Comparison of ENCODE assay signal across 7 cellular contexts in genomic region chr14:105019861-105020814, GRCh38. TPM values are rescaled to one million over a fixed set of nuclear protein-coding genes. Genes with fewer than 3 reads are reported as not detected.
DNase-seq lines count a peak whose midpoint lies in the region; ATAC-seq and TF ChIP-seq lines count a peak whose summit lies in the region.

No MANE protein-coding gene starts in this region.

- peak overlapping the region; percentile 46 for H2AFZ ChIP-seq in PC-9

- H3K9me3 ChIP-seq in PC-9 (ENCODE audit: insufficient read depth, low read depth) (no peaks in the 10 kb centered on the region), iPS DF 6.9 (ENCODE audit: control insufficient read depth, insufficient read depth, low read length) (no peaks in the 10 kb centered on the region)

- peak overlapping the region; percentile 89 for H3K4me2 ChIP-seq in PC-9

- BruUV-seq in PC-9 (replicated peaks; lab: Mats Ljungman, UMichigan) = TSS peak; percentile 51

- POLR2A ChIA-PET in PC-9 (lab: Charles Lee; ENCODE audit: unreplicated experiment) = interaction anchor here (0.6 to 0.8 kb wide), 2 partner anchors 25 to 37 kb away, joined by 4 to 10 read pairs; no protein-coding TSS in a partner anchor

- H3K27me3 ChIP-seq in PC-9 (ENCODE audit: insufficient read depth, low read depth) (no peaks in the 10 kb centered on the region), iPS DF 6.9 (ENCODE audit: control insufficient read depth, insufficient read depth, low read length) (no peaks in the 10 kb centered on the region)

- intact Hi-C loops in PC-9 (cut with micrococcal nuclease; ENCODE audit: unreplicated experiment) = loop anchor here (2.0 kb wide), 1 partner anchor 47 kb away; no protein-coding TSS in a partner anchor

- TF ChIP-seq CTCF in PC-9 (conservative IDR thresholded peaks at IDR 0.05) = no peak

- H3K79me2 ChIP-seq in PC-9 (ENCODE audit: low read depth) = peaks cover 72% of the 10 kb centered on the region

- WGBS in iPS DF 6.9 (ENCODE audit: insufficient coverage, insufficient read length) = no CpG with 5 or more reads among the region's 75 CpGs

- DNase-seq in PC-9 (no peak), iPS DF 6.9 (ENCODE audit: low read depth, low spot score) (no peak), NCI-H510A (lab: John Stamatoyannopoulos, UW) (no peak)
- peak; percentile 69 for DNase-seq in activated naive CD4-positive, alpha-beta T cell treated with Interleukin-2 at 50 U/mL for 16 hours
- DNase-seq in stimulated activated CD4-positive, alpha-beta T cell treated with anti-CD3 and anti-CD28 coated beads, Interleukin-12 subunit alpha, Interleukin-12 subunit beta, amount 100 ng/mL, for 24 hours (ENCODE audit: low read depth in 2 of 2) = peak; percentile 29 to 43

- peaks cover 8% of the 10 kb centered on the region; the same call in 1 of the 2 replicates for H3K36me3 ChIP-seq in PC-9 (ENCODE audit: low read depth)
- H3K36me3 ChIP-seq in iPS DF 6.9 (ENCODE audit: control insufficient read depth, insufficient read depth, low read length) = no peaks in the 10 kb centered on the region

- peaks cover 58% of the 10 kb centered on the region for H3F3A ChIP-seq in PC-9 (ENCODE audit: insufficient read depth, low read depth)

- ATAC-seq in GM18858 (IDR thresholded peaks at IDR 0.05; ENCODE audit: unreplicated experiment) = peak; percentile 18
- ATAC-seq in HG02798 (IDR thresholded peaks at IDR 0.05; ENCODE audit: poor library complexity, unreplicated experiment) = peak; percentile 21

- peaks cover 71% of the 10 kb centered on the region for H3K4me1 ChIP-seq in PC-9 (replicated peaks; ENCODE audit: insufficient read depth)
- no peaks in the 10 kb centered on the region; the same call in 1 of the 2 replicates for H3K4me1 ChIP-seq in iPS DF 6.9 (ENCODE audit: control insufficient read depth, insufficient read depth, low read length)

- H3K9me2 ChIP-seq in PC-9 (ENCODE audit: insufficient read depth) = no peaks in the 10 kb centered on the region

- H3K4me3 ChIP-seq in PC-9 (peak overlapping the region; percentile 82), iPS DF 6.9 (ENCODE audit: low read length) (peak overlapping the region; percentile 98)

- H3K27ac ChIP-seq in PC-9 = peak overlapping the region; percentile 62
- no peak overlapping the region for H3K27ac ChIP-seq in iPS DF 6.9 (ENCODE audit: low read length)

- H4K20me1 ChIP-seq in PC-9 (ENCODE audit: insufficient read depth) = peaks cover 29% of the 10 kb centered on the region

- CTCF ChIA-PET in PC-9 (lab: Charles Lee) = no interaction called here

RNA-seq across cellular contexts. Expression of gene CDCA4, which starts 0.7 kb away (rescaled TPM):
- total RNA-seq in PC-9 (2021) = 24.9 and 27.7 TPM in 2 replicates

RNA-seq across cellular contexts. Expression of gene CLBA1, which starts 34.5 kb away (rescaled TPM):
- 12.5 and 12.6 TPM in 2 replicates for total RNA-seq in PC-9 (2021)

RNA-seq across cellular contexts. Expression of gene AHNAK2, which starts 42.0 kb away (rescaled TPM):
- 30.8 and 38.9 TPM in 2 replicates for total RNA-seq in PC-9 (2021)

RNA-seq across cellular contexts. Expression of gene GPR132, which starts 45.1 kb away (rescaled TPM):
- total RNA-seq in PC-9 (2021) = 0.98 TPM in 1 of 2 replicates, not detected in the other

Comparison
In these comparisons a context has a peak if more than half of its experiments do, and no peak if none do; other contexts are left out.
1. DNase-seq: peak in activated naive CD4-positive, alpha-beta T cell treated with Interleukin-2 at 50 U/mL for 16 hours (single experiment) and stimulated activated CD4-positive, alpha-beta T cell treated with anti-CD3 and anti-CD28 coated beads, Interleukin-12 subunit alpha, Interleukin-12 subunit beta, amount 100 ng/mL, for 24 hours (2 of 2); none in PC-9 (0 of 2), iPS DF 6.9 (single experiment) and NCI-H510A (single experiment).